10 cellular contexts compared by ENCODE assay signal in the genomic region with DNA sequence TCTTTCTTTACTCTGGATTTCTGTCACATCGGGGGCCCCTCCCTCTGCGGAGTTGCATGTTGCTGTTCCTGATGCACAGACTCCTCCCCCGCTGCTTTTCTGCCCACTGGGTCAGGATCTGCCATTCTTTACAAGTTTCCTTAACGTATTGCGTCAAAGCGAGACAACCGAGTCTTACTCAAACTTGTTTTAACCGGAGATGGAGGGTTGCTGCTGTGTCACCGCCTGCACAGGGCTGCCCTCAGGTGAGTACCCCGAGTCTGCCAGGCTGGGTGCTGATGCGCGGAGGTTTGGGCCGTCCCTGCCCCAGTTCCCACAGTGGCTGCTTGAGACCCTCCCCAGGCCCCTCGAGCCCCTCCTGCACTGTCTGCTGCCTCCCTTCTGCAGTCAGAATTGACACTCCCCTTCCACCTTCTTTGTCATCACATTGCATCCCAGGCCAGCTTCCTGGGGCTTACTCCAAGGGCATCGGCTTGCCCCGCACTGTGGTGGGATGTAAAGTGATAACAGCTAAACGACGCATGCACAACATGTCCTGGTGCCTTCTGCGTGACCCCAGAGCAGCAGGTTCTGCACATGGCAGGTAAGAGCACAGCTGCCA. TPM values are rescaled to one million over a fixed set of nuclear protein-coding genes. Genes with fewer than 3 reads are reported as not detected.
DNase-seq lines count a peak whose midpoint lies in the region; ATAC-seq and TF ChIP-seq lines count a peak whose summit lies in the region.
"Had no signal": no experiment of that assay in that cellular context is flagged by ENCODE, and none has a peak within 500 bp of the region (broad histone marks: within the 10 kb centered on the region; RNA-seq: fewer than 3 reads in every experiment).

No MANE protein-coding gene starts in this region.

- ATAC-seq in activated CD4-positive, alpha-beta T cell treated with anti-CD3 and anti-CD28 coated beads for 36 hours, result no peak
- no peak for ATAC-seq in GM18858 (IDR thresholded peaks at IDR 0.05; ENCODE audit: unreplicated experiment)

- POLR2A ChIA-PET in activated CD4-positive, alpha-beta T cell treated with anti-CD3 and anti-CD28 coated beads for 36 hours (lab: Charles Lee), result no interaction called here
- POLR2A ChIA-PET in RWPE1 (lab: Yijun Ruan, JAX; ENCODE audit: low non-redundant PET), result no interaction called here

- H3K27ac Mint-ChIP-seq in activated CD4-positive, alpha-beta T cell treated with anti-CD3 and anti-CD28 coated beads for 36 hours, result peak overlapping the region; percentile 42

- TF ChIP-seq CTCF in RWPE1 (conservative IDR thresholded peaks at IDR 0.05; ENCODE audit: low read depth), result no peak
- no peak for TF ChIP-seq CTCF in esophagus squamous epithelium (IDR thresholded peaks at IDR 0.05)

- intact Hi-C loops in activated CD4-positive, alpha-beta T cell treated with anti-CD3 and anti-CD28 coated beads for 36 hours (cut with DNase I, micrococcal nuclease), result no loop called here
- intact Hi-C loops in esophagus squamous epithelium (cut with DNase I), result no loop called here

- H3K27me3 Mint-ChIP-seq in activated CD4-positive, alpha-beta T cell treated with anti-CD3 and anti-CD28 coated beads for 36 hours, result no peaks in the 10 kb centered on the region

- peaks cover 35% of the 10 kb centered on the region for H3K36me3 Mint-ChIP-seq in activated CD4-positive, alpha-beta T cell treated with anti-CD3 and anti-CD28 coated beads for 36 hours (ENCODE audit: low read depth)

- no peaks in the 10 kb centered on the region for H3K9me3 Mint-ChIP-seq in activated CD4-positive, alpha-beta T cell treated with anti-CD3 and anti-CD28 coated beads for 36 hours (ENCODE audit: low read depth)

- peaks cover 7 to 64% (median 9%) of the 10 kb centered on the region in 3 donors for H3K36me3 ChIP-seq in esophagus squamous epithelium

- H3K27me3 ChIP-seq in esophagus squamous epithelium, result no peaks in the 10 kb centered on the region
- H3K27me3 ChIP-seq: testis had no signal

- no peak overlapping the region for H3K4me3 Mint-ChIP-seq in activated CD4-positive, alpha-beta T cell treated with anti-CD3 and anti-CD28 coated beads for 36 hours

- 67 to 70% methylated on average over 12 to 16 of the region's 19 CpGs for WGBS in esophagus squamous epithelium, 2 donors

- H3K4me1 Mint-ChIP-seq in activated CD4-positive, alpha-beta T cell treated with anti-CD3 and anti-CD28 coated beads for 36 hours, result peaks cover 25% of the 10 kb centered on the region

- TF ChIP-seq POLR2A in esophagus squamous epithelium (IDR thresholded peaks at IDR 0.05), result no peak

- no peak for DNase-seq in activated CD4-positive, alpha-beta T cell treated with anti-CD3 and anti-CD28 coated beads for 36 hours
- no peak for DNase-seq in activated CD4-positive, alpha-beta T cell treated with anti-CD3 and anti-CD28 coated beads, Interleukin-2, amount 50 U/mL, for 48 hours
- DNase-seq in RWPE1 (ENCODE audit: low spot score) (peak; percentile 75), esophagus squamous epithelium (lab: John Stamatoyannopoulos, UW) (no peak), putamen (ENCODE audit: low spot score) (peak; percentile 51), DMS79 treated with DMSO at 0.1 percent for 48 hours (lab: John Stamatoyannopoulos, UW) (no peak), NCI-H2196 treated with DMSO at 0.1 percent for 48 hours (lab: John Stamatoyannopoulos, UW; ENCODE audit: unreplicated experiment) (no peak)
- DNase-seq: testis had no signal

- CTCF ChIA-PET in activated CD4-positive, alpha-beta T cell treated with anti-CD3 and anti-CD28 coated beads for 36 hours (lab: Charles Lee), result no interaction called here
- CTCF ChIA-PET in RWPE1 (lab: Yijun Ruan, JAX), result interaction anchor here (0.8 to 1.5 kb wide), 2 partner anchors 30 to 35 kb away, joined by 4 to 6 read pairs; no protein-coding TSS in a partner anchor

- no peak overlapping the region for H3K4me3 ChIP-seq in esophagus squamous epithelium
- H3K4me3 ChIP-seq: skin epidermis, testis had no signal

- H3K27ac ChIP-seq in RWPE1, result peak overlapping the region; percentile 96
- H3K27ac ChIP-seq in esophagus squamous epithelium, result peak overlapping the region; percentile 76 to 85 (median 78)

- no peaks in the 10 kb centered on the region for H3K9me3 ChIP-seq in esophagus squamous epithelium
- H3K9me3 ChIP-seq: testis had no signal

- peaks cover 10 to 72% (median 32%) of the 10 kb centered on the region in 3 donors for H3K4me1 ChIP-seq in esophagus squamous epithelium

RNA-seq across cellular contexts. Expression of gene CARHSP1, which starts 19.3 kb away (rescaled TPM):
- 10 to 100 TPM; 49.4 to 64.5 TPM for total RNA-seq in activated CD4-positive, alpha-beta T cell treated with anti-CD3 and anti-CD28 coated beads for 36 hours
- total RNA-seq in esophagus squamous epithelium, result 100 to 1,000 TPM in 3 of 4 donors, 10 to 100 TPM in 1; 84.5 to 244 (median 159) TPM

RNA-seq across cellular contexts. Expression of gene LITAFD, which starts 32.6 kb away (rescaled TPM):
- not detected for total RNA-seq in activated CD4-positive, alpha-beta T cell treated with anti-CD3 and anti-CD28 coated beads for 36 hours
- total RNA-seq in esophagus squamous epithelium, result not detected

RNA-seq across cellular contexts. Expression of gene PMM2, which starts 51.9 kb away (rescaled TPM):
- 10 to 100 TPM; 38.3 to 39.0 TPM for total RNA-seq in activated CD4-positive, alpha-beta T cell treated with anti-CD3 and anti-CD28 coated beads for 36 hours
- total RNA-seq in esophagus squamous epithelium, result 10 to 100 TPM; 36.3 to 54.3 (median 41.4) TPM

RNA-seq across cellular contexts. Expression of gene TMEM186, which starts 52.1 kb away (rescaled TPM):
- 10 to 100 TPM in 1 of 2 experiments, 1 to 10 TPM in 1; 9.4 to 14.5 TPM for total RNA-seq in activated CD4-positive, alpha-beta T cell treated with anti-CD3 and anti-CD28 coated beads for 36 hours
- 1 to 10 TPM; 3.6 to 9.7 (median 8.6) TPM for total RNA-seq in esophagus squamous epithelium

Comparison
In these comparisons a context has a peak if more than half of its experiments do, and no peak if none do; other contexts are left out.
1. DNase-seq: peak in RWPE1 (single experiment) and putamen (single experiment); none in activated CD4-positive, alpha-beta T cell treated with anti-CD3 and anti-CD28 coated beads for 36 hours (single experiment), activated CD4-positive, alpha-beta T cell treated with anti-CD3 and anti-CD28 coated beads, Interleukin-2, amount 50 U/mL, for 48 hours (0 of 2), esophagus squamous epithelium (single experiment), DMS79 treated with DMSO at 0.1 percent for 48 hours (single experiment) and NCI-H2196 treated with DMSO at 0.1 percent for 48 hours (single experiment).